In genomic region chr19:14400913-14401312, GRCh38 we compare ENCODE assay signal across 15 cellular contexts. TPM values are rescaled to one million over a fixed set of nuclear protein-coding genes. Genes with fewer than 3 reads are reported as not detected.
DNase-seq lines count a peak whose midpoint lies in the region; ATAC-seq and TF ChIP-seq lines count a peak whose summit lies in the region.
"Had no signal": no experiment of that assay in that cellular context is flagged by ENCODE, and none has a peak within 500 bp of the region (broad histone marks: within the 10 kb centered on the region; RNA-seq: fewer than 3 reads in every experiment).

No MANE protein-coding gene starts in this region.

- intact Hi-C loops in activated CD4-positive, alpha-beta T cell treated with anti-CD3 and anti-CD28 coated beads for 36 hours (cut with DNase I, micrococcal nuclease) = no loop called here

- H3K4me1 ChIP-seq in neutrophil (ENCODE audit: control insufficient read depth in 1 of 2, insufficient read depth in 1 of 2, low read depth in 1 of 2, low read length in 1 of 2) = peaks cover 0 to 3% of the 10 kb centered on the region in 2 experiments
- H3K4me1 ChIP-seq in endodermal cell (ENCODE audit: control insufficient read depth, insufficient read depth, low read length) = no peaks in the 10 kb centered on the region
- H3K4me1 ChIP-seq: A549 had no signal

- DNase-seq in activated CD4-positive, alpha-beta T cell treated with anti-CD3 and anti-CD28 coated beads for 36 hours = peak; percentile 60
- no peak for DNase-seq in activated CD4-positive, alpha-beta T cell treated with anti-CD3 and anti-CD28 coated beads for 1 hour
- DNase-seq in brain microvascular endothelial cell (peak; percentile 52), endodermal cell (no peak), SHP77 (lab: John Stamatoyannopoulos, UW) (no peak), SKM-1 (lab: John Stamatoyannopoulos, UW; ENCODE audit: unreplicated experiment) (no peak)
- DNase-seq: activated CD4-positive, alpha-beta T cell treated with anti-CD3 and anti-CD28 coated beads, Interleukin-2, amount 50 U/mL, for 48 hours; GM23248; heart right ventricle; left ventricle myocardium superior; occipital lobe; upper lobe of left lung had no signal

- H3K36me3 ChIP-seq in brain microvascular endothelial cell (replicated peaks) (peaks cover 38% of the 10 kb centered on the region), neutrophil (peaks cover 100% of the 10 kb centered on the region), endodermal cell (ENCODE audit: control insufficient read depth, insufficient read depth, low read length) (no peaks in the 10 kb centered on the region)

- peak; percentile 16 for ATAC-seq in activated CD4-positive, alpha-beta T cell treated with anti-CD3 and anti-CD28 coated beads for 36 hours
- peak; percentile 38 for ATAC-seq in HG03432 (IDR thresholded peaks at IDR 0.05; ENCODE audit: unreplicated experiment)
- ATAC-seq: A549, heart right ventricle, left ventricle myocardium superior had no signal

- TF ChIP-seq CTCF in brain microvascular endothelial cell (IDR thresholded peaks at IDR 0.05; ENCODE audit: low read depth, low read length, missing control alignments) (no peak), neutrophil (IDR thresholded peaks at IDR 0.05) (no peak), endodermal cell (conservative IDR thresholded peaks at IDR 0.05) (no peak)

- H3K27me3 ChIP-seq in brain microvascular endothelial cell (replicated peaks) = no peaks in the 10 kb centered on the region
- no peaks in the 10 kb centered on the region for H3K27me3 ChIP-seq in neutrophil
- no peaks in the 10 kb centered on the region for H3K27me3 ChIP-seq in endodermal cell (ENCODE audit: control insufficient read depth, insufficient read depth, low read length, poor library complexity, severe bottlenecking)
- H3K27me3 ChIP-seq: heart right ventricle, upper lobe of left lung had no signal

- 93 to 97% methylated on average over 6 to 8 of the region's 8 CpGs for WGBS in endodermal cell (ENCODE audit: insufficient coverage in 1 of 2, insufficient read length in 1 of 2), 2 experiments

- no peaks in the 10 kb centered on the region for H3K27me3 Mint-ChIP-seq in activated CD4-positive, alpha-beta T cell treated with anti-CD3 and anti-CD28 coated beads for 36 hours
- H3K27me3 Mint-ChIP-seq in endodermal cell (ENCODE audit: insufficient read depth) = no peaks in the 10 kb centered on the region

- CTCF ChIA-PET in activated CD4-positive, alpha-beta T cell treated with anti-CD3 and anti-CD28 coated beads for 36 hours (lab: Charles Lee) = interaction anchor here (0.8 to 1.3 kb wide), 3 partner anchors 17 to 39 kb away, joined by 3 read pairs; no protein-coding TSS in a partner anchor

- H3K27ac Mint-ChIP-seq in activated CD4-positive, alpha-beta T cell treated with anti-CD3 and anti-CD28 coated beads for 36 hours = peak overlapping the region; percentile 80
- H3K27ac Mint-ChIP-seq in endodermal cell = no peak overlapping the region

- H3K4me3 ChIP-seq in brain microvascular endothelial cell (ENCODE audit: low read depth, low read length) (no peak overlapping the region), neutrophil (ENCODE audit: low read depth in 1 of 2, low read length in 1 of 2) (no peak overlapping the region), endodermal cell (ENCODE audit: low read length) (no peak overlapping the region)
- H3K4me3 ChIP-seq: A549, GM23248, heart right ventricle, upper lobe of left lung had no signal

- H3K9me3 ChIP-seq in neutrophil = peaks cover 3% of the 10 kb centered on the region
- H3K9me3 ChIP-seq in endodermal cell (ENCODE audit: control insufficient read depth, low read length) = no peaks in the 10 kb centered on the region
- H3K9me3 ChIP-seq: A549, heart right ventricle, upper lobe of left lung had no signal

- peak overlapping the region; percentile 58 for H3K27ac ChIP-seq in brain microvascular endothelial cell
- H3K27ac ChIP-seq in neutrophil = peak overlapping the region; percentile 59
- H3K27ac ChIP-seq in endodermal cell (ENCODE audit: low read depth, low read length) = no peak overlapping the region
- H3K27ac ChIP-seq: A549 had no signal

- H3K4me3 Mint-ChIP-seq in activated CD4-positive, alpha-beta T cell treated with anti-CD3 and anti-CD28 coated beads for 36 hours = no peak overlapping the region
- no peak overlapping the region for H3K4me3 Mint-ChIP-seq in endodermal cell

- H3K36me3 Mint-ChIP-seq in activated CD4-positive, alpha-beta T cell treated with anti-CD3 and anti-CD28 coated beads for 36 hours (ENCODE audit: low read depth) = peaks cover 69% of the 10 kb centered on the region
- H3K36me3 Mint-ChIP-seq in endodermal cell (ENCODE audit: low read depth) = no peaks in the 10 kb centered on the region

- in situ Hi-C loops in brain microvascular endothelial cell (cut with HindIII; ENCODE audit: low pct_ligation_motif_present, low sequenced_read_pairs) = no loop called here

- peaks cover 25% of the 10 kb centered on the region for H3K4me1 Mint-ChIP-seq in activated CD4-positive, alpha-beta T cell treated with anti-CD3 and anti-CD28 coated beads for 36 hours
- H3K4me1 Mint-ChIP-seq in endodermal cell = peaks cover 2% of the 10 kb centered on the region

- POLR2A ChIA-PET in activated CD4-positive, alpha-beta T cell treated with anti-CD3 and anti-CD28 coated beads for 36 hours (lab: Charles Lee) = interaction anchor here (0.6 to 1.3 kb wide), 3 partner anchors 26 to 38 kb away, joined by 4 to 5 read pairs (median 5); no protein-coding TSS in a partner anchor

- H3K9ac ChIP-seq in endodermal cell (ENCODE audit: extremely low read depth, low read length, poor library complexity, severe bottlenecking) = no peak overlapping the region
- H3K9ac ChIP-seq: GM23248 had no signal

- H3K9me3 Mint-ChIP-seq in activated CD4-positive, alpha-beta T cell treated with anti-CD3 and anti-CD28 coated beads for 36 hours (ENCODE audit: low read depth) = no peaks in the 10 kb centered on the region
- H3K9me3 Mint-ChIP-seq in endodermal cell = no peaks in the 10 kb centered on the region

RNA-seq across cellular contexts. Expression of gene DDX39A, which starts 18.2 kb away (rescaled TPM):
- total RNA-seq in activated CD4-positive, alpha-beta T cell treated with anti-CD3 and anti-CD28 coated beads for 36 hours = 100 to 1,000 TPM; 168 to 185 TPM
- total RNA-seq in endodermal cell = 10 to 100 TPM; 82.5 to 86.1 TPM
- 96.1 TPM for polyA plus RNA-seq in endodermal cell (2013, experiment 1 of 2)
- 90.8 TPM for polyA plus RNA-seq in endodermal cell (2013, experiment 2 of 2)

RNA-seq across cellular contexts. Expression of gene ADGRE5, which starts 19.7 kb away (rescaled TPM):
- 100 to 1,000 TPM; 207 to 232 TPM for total RNA-seq in activated CD4-positive, alpha-beta T cell treated with anti-CD3 and anti-CD28 coated beads for 36 hours
- total RNA-seq in endodermal cell = 1 to 10 TPM in 1 of 2 donors, under 1 TPM in 1; 0.60 to 1.2 TPM
- polyA plus RNA-seq in endodermal cell (2013, experiment 1 of 2) = 2.8 TPM
- polyA plus RNA-seq in endodermal cell (2013, experiment 2 of 2) = 2.3 TPM

RNA-seq across cellular contexts. Expression of gene PKN1, which starts 32.2 kb away (rescaled TPM):
- 100 to 1,000 TPM; 173 to 176 TPM for total RNA-seq in activated CD4-positive, alpha-beta T cell treated with anti-CD3 and anti-CD28 coated beads for 36 hours
- total RNA-seq in endodermal cell = 100 to 1,000 TPM; 103 to 141 TPM
- polyA plus RNA-seq in endodermal cell (2013, experiment 1 of 2) = 89.7 TPM
- 76.1 TPM for polyA plus RNA-seq in endodermal cell (2013, experiment 2 of 2)

Comparison
In these comparisons a context has a peak if more than half of its experiments do, and no peak if none do; other contexts are left out.
1. DNase-seq: peak in activated CD4-positive, alpha-beta T cell treated with anti-CD3 and anti-CD28 coated beads for 36 hours (single experiment) and brain microvascular endothelial cell (single experiment); none in activated CD4-positive, alpha-beta T cell treated with anti-CD3 and anti-CD28 coated beads for 1 hour (single experiment), endodermal cell (single experiment), SHP77 (0 of 2) and SKM-1 (single experiment).
2. RNA of gene ADGRE5, which starts 19.7 kb away (total RNA-seq): 207 to 232 TPM in activated CD4-positive, alpha-beta T cell treated with anti-CD3 and anti-CD28 coated beads for 36 hours; 0.60 to 1.2 TPM in endodermal cell; every median in the first group is over 10 times any median in the second.